In genomic region chr2:186925514-186925913, GRCh38 we compare ENCODE assay signal across 27 cellular contexts.
"Had no signal": no experiment of that assay in that cellular context is flagged by ENCODE, and none has a peak within 500 bp of the region (broad histone marks: within the 10 kb centered on the region; RNA-seq: fewer than 3 reads in every experiment).

No MANE protein-coding gene starts in this region.

- ATAC-seq: activated naive CD8-positive, alpha-beta T cell treated with anti-CD3 and anti-CD28 coated beads, Interleukin-2, amount 50 U/mL, for 24 hours; esophagus mucosa; heart left ventricle; left colon; naive thymus-derived CD4-positive, alpha-beta T cell; sciatic nerve; stimulated activated naive CD8-positive, alpha-beta T cell treated with anti-CD3 and anti-CD28 coated beads, Interleukin-15, Interleukin-2, amounts not matched to agents 100 U/mL and 50 U/mL, for 24 hours; WTC11 had no signal

- DNase-seq: activated CD4-positive, alpha-beta memory T cell treated with anti-CD3 and anti-CD28 coated beads, Interleukin-2, amount 10 ng/mL, durations not matched to agents 7 days and 5 days; activated CD4-positive, alpha-beta T cell treated with anti-CD3 and anti-CD28 coated beads for 1 hour; activated CD4-positive, alpha-beta T cell treated with anti-CD3 and anti-CD28 coated beads, Interleukin-2, amount 10 ng/mL, durations not matched to agents 7 days and 5 days; activated CD8-positive, alpha-beta memory T cell treated with anti-CD3 and anti-CD28 coated beads, Interleukin-2, amount 50 U/mL, for 48 hours; activated gamma-delta T cell; activated naive CD8-positive, alpha-beta T cell treated with anti-CD3 and anti-CD28 coated beads, Interleukin-2, amount 50 U/mL, for 24 hours; activated T-cell treated with anti-CD3 and anti-CD28 coated beads, Interleukin-2, amount 50 U/mL, for 24 hours; amygdala; caudate nucleus; foreskin fibroblast; heart left ventricle; hypothalamus; immature natural killer cell; kidney; left colon; midbrain; naive thymus-derived CD4-positive, alpha-beta T cell; ovary; retina; stimulated activated CD4-positive, alpha-beta T cell treated with anti-CD3 and anti-CD28 coated beads, Interleukin-12 subunit alpha, Interleukin-12 subunit beta, amount 100 ng/mL, for 4 hours; stimulated activated CD4-positive, alpha-beta T cell treated with anti-CD3 and anti-CD28 coated beads, Interleukin-4, amount 100 ng/mL, for 1 hour; stimulated activated naive CD8-positive, alpha-beta T cell treated with anti-CD3 and anti-CD28 coated beads, Interleukin-15, Interleukin-2, amounts not matched to agents 100 U/mL and 50 U/mL, for 24 hours; testis; transverse colon had no signal
